Comparison of ENCODE assay signal across 1 cellular context in the genomic region with DNA sequence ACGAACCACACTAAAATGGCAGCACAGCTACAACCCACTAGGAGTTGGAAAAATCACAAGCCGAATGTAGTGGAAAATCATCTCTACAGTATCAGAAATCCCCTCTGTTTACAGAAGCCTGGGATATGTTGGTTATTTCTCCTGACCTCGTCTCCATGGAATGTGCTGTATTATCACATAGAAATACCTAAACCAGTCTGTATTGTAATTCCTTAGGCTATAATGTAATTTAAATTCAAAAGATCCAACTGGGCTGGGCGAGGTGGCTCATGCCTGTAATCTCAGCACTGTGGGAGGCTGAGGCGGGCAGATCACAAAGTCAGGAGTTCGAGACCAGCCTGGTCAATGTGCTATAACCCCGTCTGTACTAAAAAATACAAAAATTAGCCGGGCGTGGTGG.
TF ChIP-seq lines count a peak whose summit lies in the region.

No MANE protein-coding gene starts in this region.

TF ChIP-seq in IMR-90, 13 proteins besides CTCF, POLR2A, EP300 and RAD21 (continued from another document):
- TF ChIP-seq, protein P1, sequence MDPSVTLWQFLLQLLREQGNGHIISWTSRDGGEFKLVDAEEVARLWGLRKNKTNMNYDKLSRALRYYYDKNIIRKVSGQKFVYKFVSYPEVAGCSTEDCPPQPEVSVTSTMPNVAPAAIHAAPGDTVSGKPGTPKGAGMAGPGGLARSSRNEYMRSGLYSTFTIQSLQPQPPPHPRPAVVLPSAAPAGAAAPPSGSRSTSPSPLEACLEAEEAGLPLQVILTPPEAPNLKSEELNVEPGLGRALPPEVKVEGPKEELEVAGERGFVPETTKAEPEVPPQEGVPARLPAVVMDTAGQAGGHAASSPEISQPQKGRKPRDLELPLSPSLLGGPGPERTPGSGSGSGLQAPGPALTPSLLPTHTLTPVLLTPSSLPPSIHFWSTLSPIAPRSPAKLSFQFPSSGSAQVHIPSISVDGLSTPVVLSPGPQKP (IDR thresholded peaks at IDR 0.05; ENCODE audit: borderline replicate concordance, low read depth, low read length) = no peak
